Comparison of ENCODE assay signal across 1 cellular context in genomic region chr16:54628796-54629625, GRCh38.
TF ChIP-seq lines count a peak whose summit lies in the region.

No MANE protein-coding gene starts in this region.

TF ChIP-seq in HepG2, 621 proteins besides CTCF, POLR2A, EP300 and RAD21 (continued from another document and continues in another):
- TF ChIP-seq, protein P1, sequence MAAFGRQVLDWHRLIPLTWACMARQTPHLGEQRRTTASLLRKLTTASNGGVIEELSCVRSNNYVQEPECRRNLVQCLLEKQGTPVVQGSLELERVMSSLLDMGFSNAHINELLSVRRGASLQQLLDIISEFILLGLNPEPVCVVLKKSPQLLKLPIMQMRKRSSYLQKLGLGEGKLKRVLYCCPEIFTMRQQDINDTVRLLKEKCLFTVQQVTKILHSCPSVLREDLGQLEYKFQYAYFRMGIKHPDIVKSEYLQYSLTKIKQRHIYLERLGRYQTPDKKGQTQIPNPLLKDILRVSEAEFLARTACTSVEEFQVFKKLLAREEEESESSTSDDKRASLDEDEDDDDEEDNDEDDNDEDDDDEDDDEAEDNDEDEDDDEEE (CRISPR knock-in tag; IDR thresholded peaks at IDR 0.05), result no peak
- TF ChIP-seq NFIB (CRISPR knock-in tag; IDR thresholded peaks at IDR 0.05; ENCODE audit: borderline replicate concordance), result no peak
- TF ChIP-seq ZNF121 (CRISPR knock-in tag; IDR thresholded peaks at IDR 0.05), result no peak; the same call in 1 of the 2 replicates
- TF ChIP-seq CREM (IDR thresholded peaks at IDR 0.05), result peak; percentile 88
- TF ChIP-seq CREM (CRISPR knock-in tag; IDR thresholded peaks at IDR 0.05), result no peak
- TF ChIP-seq YEATS4 (CRISPR knock-in tag; IDR thresholded peaks at IDR 0.05; ENCODE audit: borderline replicate concordance), result no peak; the same call in 1 of the 2 replicates
- TF ChIP-seq ZNF761 (CRISPR knock-in tag; conservative IDR thresholded peaks at IDR 0.05), result 0 out of 2 replicates have a peak, but pooled peaks have one; percentile 28
- TF ChIP-seq, protein P2, sequence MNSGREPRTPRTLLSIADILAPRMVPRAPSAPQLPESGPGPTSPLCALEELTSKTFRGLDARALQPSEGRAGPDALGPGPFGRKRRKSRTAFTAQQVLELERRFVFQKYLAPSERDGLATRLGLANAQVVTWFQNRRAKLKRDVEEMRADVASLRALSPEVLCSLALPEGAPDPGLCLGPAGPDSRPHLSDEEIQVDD (CRISPR knock-in tag; IDR thresholded peaks at IDR 0.05; ENCODE audit: borderline replicate concordance), result no peak
- TF ChIP-seq ZNF343 (CRISPR knock-in tag; IDR thresholded peaks at IDR 0.05), result no peak
- 0 out of 2 replicates have a peak, but pooled peaks have one; percentile 20 for TF ChIP-seq ZNF629 (CRISPR knock-in tag; conservative IDR thresholded peaks at IDR 0.05)
- no peak for TF ChIP-seq ZNF143 (CRISPR knock-in tag; IDR thresholded peaks at IDR 0.05)
- TF ChIP-seq POLR2AphosphoS5 (IDR thresholded peaks at IDR 0.05; ENCODE audit: low read depth, low read length), result no peak
- TF ChIP-seq ZNF18 (CRISPR knock-in tag; IDR thresholded peaks at IDR 0.05; ENCODE audit: insufficient replicate concordance), result no peak
- TF ChIP-seq ETV5 (CRISPR knock-in tag; IDR thresholded peaks at IDR 0.05; ENCODE audit: borderline replicate concordance), result peak; percentile 44; the same call in 1 of the 2 replicates
- no peak for TF ChIP-seq ZSCAN30 (CRISPR knock-in tag; IDR thresholded peaks at IDR 0.05)
- no peak for TF ChIP-seq TBP (CRISPR knock-in tag; IDR thresholded peaks at IDR 0.05)
- TF ChIP-seq ZNF101 (CRISPR knock-in tag; IDR thresholded peaks at IDR 0.05; ENCODE audit: borderline replicate concordance, low read depth), result no peak
- TF ChIP-seq ZNF484 (CRISPR knock-in tag; IDR thresholded peaks at IDR 0.05; ENCODE audit: borderline replicate concordance, low read depth), result no peak
- TF ChIP-seq, protein P3, sequence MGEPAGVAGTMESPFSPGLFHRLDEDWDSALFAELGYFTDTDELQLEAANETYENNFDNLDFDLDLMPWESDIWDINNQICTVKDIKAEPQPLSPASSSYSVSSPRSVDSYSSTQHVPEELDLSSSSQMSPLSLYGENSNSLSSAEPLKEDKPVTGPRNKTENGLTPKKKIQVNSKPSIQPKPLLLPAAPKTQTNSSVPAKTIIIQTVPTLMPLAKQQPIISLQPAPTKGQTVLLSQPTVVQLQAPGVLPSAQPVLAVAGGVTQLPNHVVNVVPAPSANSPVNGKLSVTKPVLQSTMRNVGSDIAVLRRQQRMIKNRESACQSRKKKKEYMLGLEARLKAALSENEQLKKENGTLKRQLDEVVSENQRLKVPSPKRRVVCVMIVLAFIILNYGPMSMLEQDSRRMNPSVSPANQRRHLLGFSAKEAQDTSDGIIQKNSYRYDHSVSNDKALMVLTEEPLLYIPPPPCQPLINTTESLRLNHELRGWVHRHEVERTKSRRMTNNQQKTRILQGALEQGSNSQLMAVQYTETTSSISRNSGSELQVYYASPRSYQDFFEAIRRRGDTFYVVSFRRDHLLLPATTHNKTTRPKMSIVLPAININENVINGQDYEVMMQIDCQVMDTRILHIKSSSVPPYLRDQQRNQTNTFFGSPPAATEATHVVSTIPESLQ (CRISPR knock-in tag; conservative IDR thresholded peaks at IDR 0.05), result no peak
- TF ChIP-seq, protein P4, sequence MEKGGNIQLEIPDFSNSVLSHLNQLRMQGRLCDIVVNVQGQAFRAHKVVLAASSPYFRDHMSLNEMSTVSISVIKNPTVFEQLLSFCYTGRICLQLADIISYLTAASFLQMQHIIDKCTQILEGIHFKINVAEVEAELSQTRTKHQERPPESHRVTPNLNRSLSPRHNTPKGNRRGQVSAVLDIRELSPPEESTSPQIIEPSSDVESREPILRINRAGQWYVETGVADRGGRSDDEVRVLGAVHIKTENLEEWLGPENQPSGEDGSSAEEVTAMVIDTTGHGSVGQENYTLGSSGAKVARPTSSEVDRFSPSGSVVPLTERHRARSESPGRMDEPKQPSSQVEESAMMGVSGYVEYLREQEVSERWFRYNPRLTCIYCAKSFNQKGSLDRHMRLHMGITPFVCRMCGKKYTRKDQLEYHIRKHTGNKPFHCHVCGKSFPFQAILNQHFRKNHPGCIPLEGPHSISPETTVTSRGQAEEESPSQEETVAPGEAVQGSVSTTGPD (CRISPR knock-in tag; IDR thresholded peaks at IDR 0.05), result 0 out of 2 replicates have a peak, but pooled peaks have one; percentile 22
- TF ChIP-seq, protein P5, sequence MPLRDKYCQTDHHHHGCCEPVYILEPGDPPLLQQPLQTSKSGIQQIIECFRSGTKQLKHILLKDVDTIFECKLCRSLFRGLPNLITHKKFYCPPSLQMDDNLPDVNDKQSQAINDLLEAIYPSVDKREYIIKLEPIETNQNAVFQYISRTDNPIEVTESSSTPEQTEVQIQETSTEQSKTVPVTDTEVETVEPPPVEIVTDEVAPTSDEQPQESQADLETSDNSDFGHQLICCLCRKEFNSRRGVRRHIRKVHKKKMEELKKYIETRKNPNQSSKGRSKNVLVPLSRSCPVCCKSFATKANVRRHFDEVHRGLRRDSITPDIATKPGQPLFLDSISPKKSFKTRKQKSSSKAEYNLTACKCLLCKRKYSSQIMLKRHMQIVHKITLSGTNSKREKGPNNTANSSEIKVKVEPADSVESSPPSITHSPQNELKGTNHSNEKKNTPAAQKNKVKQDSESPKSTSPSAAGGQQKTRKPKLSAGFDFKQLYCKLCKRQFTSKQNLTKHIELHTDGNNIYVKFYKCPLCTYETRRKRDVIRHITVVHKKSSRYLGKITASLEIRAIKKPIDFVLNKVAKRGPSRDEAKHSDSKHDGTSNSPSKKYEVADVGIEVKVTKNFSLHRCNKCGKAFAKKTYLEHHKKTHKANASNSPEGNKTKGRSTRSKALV (CRISPR knock-in tag; IDR thresholded peaks at IDR 0.05), result peak; percentile 29; the same call in 1 of the 2 replicates
- TF ChIP-seq ZNF20 (CRISPR knock-in tag; IDR thresholded peaks at IDR 0.05), result no peak
- TF ChIP-seq U2AF1 (optimal IDR thresholded peaks at IDR 0.05; ENCODE audit: low read depth, low read length), result no peak
- TF ChIP-seq, protein P6, sequence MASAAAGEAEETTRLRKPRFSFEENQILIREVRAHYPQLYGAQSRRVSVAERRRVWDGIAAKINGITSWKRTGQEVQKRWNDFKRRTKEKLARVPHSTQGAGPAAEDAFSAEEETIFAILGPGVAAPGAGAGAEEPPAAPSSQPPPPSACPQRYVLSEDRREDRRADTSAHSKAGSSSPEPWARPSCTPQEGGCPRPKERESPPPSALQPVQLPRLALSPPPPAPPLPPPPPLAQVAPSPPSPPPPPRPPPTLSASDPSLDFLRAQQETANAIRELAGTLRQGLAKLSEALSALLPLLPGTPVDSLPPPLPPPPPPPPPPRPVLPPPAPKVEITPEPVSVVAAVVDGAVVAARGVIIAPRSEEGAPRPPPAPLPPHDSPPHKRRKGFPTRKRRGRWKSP (CRISPR knock-in tag; IDR thresholded peaks at IDR 0.05), result peak; percentile 74; the same call in 1 of the 2 replicates
- TF ChIP-seq GATA4 (IDR thresholded peaks at IDR 0.05; ENCODE audit: borderline replicate concordance, low read depth), result peak; percentile 97
- no peak for TF ChIP-seq NBN (conservative IDR thresholded peaks at IDR 0.05)
- TF ChIP-seq NR2F1 (CRISPR knock-in tag; IDR thresholded peaks at IDR 0.05), result peak; percentile 92 to 97
- no peak for TF ChIP-seq ZNF687 (CRISPR knock-in tag; IDR thresholded peaks at IDR 0.05)
- no peak for TF ChIP-seq THAP9 (CRISPR knock-in tag; IDR thresholded peaks at IDR 0.05; ENCODE audit: borderline replicate concordance)
- TF ChIP-seq HOXA9 (CRISPR knock-in tag; IDR thresholded peaks at IDR 0.05; ENCODE audit: borderline replicate concordance), result no peak
- TF ChIP-seq CENPBD1 (CRISPR knock-in tag; IDR thresholded peaks at IDR 0.05; ENCODE audit: borderline replicate concordance, low read depth), result no peak
- TF ChIP-seq MBD4 (IDR thresholded peaks at IDR 0.05; ENCODE audit: borderline replicate concordance, low read length), result peak; percentile 91
- no peak for TF ChIP-seq ZSCAN22 (CRISPR knock-in tag; IDR thresholded peaks at IDR 0.05)
- TF ChIP-seq ZNF512B (CRISPR knock-in tag; IDR thresholded peaks at IDR 0.05; ENCODE audit: borderline replicate concordance), result peak; percentile 84; the same call in 1 of the 2 replicates
- no peak; the same call in 1 of the 2 replicates for TF ChIP-seq ZNF749 (CRISPR knock-in tag; IDR thresholded peaks at IDR 0.05; ENCODE audit: borderline replicate concordance)
- peak; percentile 82; the same call in 1 of the 2 replicates for TF ChIP-seq STAT5B (CRISPR knock-in tag; IDR thresholded peaks at IDR 0.05)
- TF ChIP-seq MZF1 (CRISPR knock-in tag; IDR thresholded peaks at IDR 0.05; ENCODE audit: borderline replicate concordance), result no peak
